ENCODE assay signal across 10 cellular contexts in the genomic region with DNA sequence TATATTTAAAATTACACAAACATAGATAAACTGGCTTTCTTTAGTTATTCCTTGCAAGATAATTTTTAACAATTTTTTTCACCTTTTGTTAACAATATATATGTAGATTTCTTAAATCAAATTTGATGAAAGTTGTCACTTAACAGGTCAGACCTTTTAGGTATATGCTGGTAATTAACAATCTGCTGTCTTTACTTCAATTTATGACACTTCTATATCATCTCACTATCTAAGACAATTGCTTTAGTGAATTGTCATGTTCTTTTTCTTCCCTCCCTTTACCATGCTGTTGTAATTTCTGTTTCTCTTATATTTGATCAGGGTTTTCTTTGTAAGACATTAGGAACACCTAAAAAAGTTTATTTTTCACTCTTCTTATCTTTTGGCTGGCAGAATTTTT. TPM values are rescaled to one million over a fixed set of nuclear protein-coding genes. Genes with fewer than 3 reads are reported as not detected.
A peak's percentile ranks its signal among the peaks of the same experiment; 100 is the strongest.
DNase-seq lines count a peak whose midpoint lies in the region; FAIRE-seq and TF ChIP-seq lines count a peak whose summit lies in the region.
"Had no signal": no experiment of that assay in that cellular context is flagged by ENCODE, and none has a peak within 500 bp of the region (broad histone marks: within the 10 kb centered on the region; RNA-seq: fewer than 3 reads in every experiment).

No MANE protein-coding gene starts in this region.

- DNase-seq in activated naive CD4-positive, alpha-beta T cell treated with anti-CD3 and anti-CD28 coated beads for 36 hours, result no peak
- no peak for DNase-seq in activated naive CD4-positive, alpha-beta T cell (lab: John Stamatoyannopoulos, UW)
- DNase-seq in activated T-helper 2 cell treated with anti-CD3 and anti-CD28 coated beads, Interferon-gamma antibody, Interleukin-2, Interleukin-4, amounts not matched to agents 10 μg/mL and 5 μg/mL and 100 μg/mL, durations not matched to agents 14 hours and 24 hours and 36 hours (ENCODE audit: low spot score), result no peak
- DNase-seq in keratinocyte (ENCODE audit: low read depth, low spot score) (no peak), tibial nerve (ENCODE audit: low spot score in 2 of 2) (no peak), DMS79 treated with DMSO at 0.1 percent for 48 hours (lab: John Stamatoyannopoulos, UW) (no peak), ureter (ENCODE audit: low spot score) (no peak), DMS153 (lab: John Stamatoyannopoulos, UW) (no peak)
- DNase-seq: NCI-H510A treated with DMSO at 0.1 percent for 48 hours; stimulated activated CD4-positive, alpha-beta T cell treated with anti-CD3 and anti-CD28 coated beads, Interleukin-2, amount 100 ng/mL, for 48 hours had no signal

- H3K4me3 Mint-ChIP-seq in activated naive CD4-positive, alpha-beta T cell treated with anti-CD3 and anti-CD28 coated beads for 36 hours, result peak overlapping the region; percentile 91
- H3K4me3 Mint-ChIP-seq in activated T-helper 2 cell treated with anti-CD3 and anti-CD28 coated beads, Interferon-gamma antibody, Interleukin-2, Interleukin-4, amounts not matched to agents 10 μg/mL and 5 μg/mL and 100 μg/mL, durations not matched to agents 14 hours and 24 hours and 36 hours (ENCODE audit: low read depth), result peak overlapping the region; percentile 88

- H3K27me3 ChIP-seq in keratinocyte (ENCODE audit: control insufficient read depth, extremely low read depth, insufficient read depth, low read length) (no peaks in the 10 kb centered on the region), tibial nerve (no peaks in the 10 kb centered on the region)

- peaks cover 2 to 27% of the 10 kb centered on the region in 2 experiments for H3K36me3 ChIP-seq in keratinocyte (ENCODE audit: control insufficient read depth in 2 of 2, extremely low read depth in 1 of 2, insufficient read depth in 2 of 2, low read length in 2 of 2)
- H3K36me3 ChIP-seq in tibial nerve, result peaks cover 0 to 20% (median 0%) of the 10 kb centered on the region in 3 donors

- peak overlapping the region; percentile 99 for H3K27ac Mint-ChIP-seq in activated naive CD4-positive, alpha-beta T cell treated with anti-CD3 and anti-CD28 coated beads for 36 hours
- peak overlapping the region; percentile 97 for H3K27ac Mint-ChIP-seq in activated T-helper 2 cell treated with anti-CD3 and anti-CD28 coated beads, Interferon-gamma antibody, Interleukin-2, Interleukin-4, amounts not matched to agents 10 μg/mL and 5 μg/mL and 100 μg/mL, durations not matched to agents 14 hours and 24 hours and 36 hours

- peaks cover 57% of the 10 kb centered on the region for H3K79me2 ChIP-seq in keratinocyte (ENCODE audit: control insufficient read depth, insufficient read depth, low read length)

- no peaks in the 10 kb centered on the region for H4K20me1 ChIP-seq in keratinocyte (ENCODE audit: control insufficient read depth, extremely low read depth, insufficient read depth, low read length)

- intact Hi-C loops in activated naive CD4-positive, alpha-beta T cell treated with anti-CD3 and anti-CD28 coated beads for 36 hours (cut with micrococcal nuclease), result loop anchor here (5.0 to 10.0 kb wide), 6 partner anchors 1086 to 1877 kb away; a partner anchor contains a TSS
- intact Hi-C loops in activated T-helper 2 cell treated with anti-CD3 and anti-CD28 coated beads, Interferon-gamma antibody, Interleukin-2, Interleukin-4, amounts not matched to agents 10 μg/mL and 5 μg/mL and 100 μg/mL, durations not matched to agents 14 hours and 24 hours and 36 hours (cut with micrococcal nuclease), result loop anchor here (1.0 to 5.0 kb wide), 3 partner anchors 35 to 1251 kb away; a partner anchor contains a TSS

- no peak overlapping the region for H2AFZ ChIP-seq in keratinocyte (ENCODE audit: control insufficient read depth, low read length)

- H3K4me1 ChIP-seq in keratinocyte (ENCODE audit: control insufficient read depth, extremely low read depth, insufficient read depth, low read length) (peaks cover 42% of the 10 kb centered on the region), tibial nerve (peaks cover 0 to 79% (median 33%) of the 10 kb centered on the region in 4 donors)

- no peak for TF ChIP-seq POLR2A in tibial nerve (IDR thresholded peaks at IDR 0.05)

- peak overlapping the region; percentile 93 for H3K9ac ChIP-seq in keratinocyte (ENCODE audit: control insufficient read depth, extremely low read depth, insufficient read depth, low read length)

- H3K9me3 ChIP-seq in keratinocyte (ENCODE audit: control insufficient read depth, low read depth, low read length) (peaks cover 2% of the 10 kb centered on the region), tibial nerve (no peaks in the 10 kb centered on the region)

- FAIRE-seq in keratinocyte (lab: Jason Lieb, UNC), result no peak

- CTCF ChIA-PET in activated naive CD4-positive, alpha-beta T cell treated with anti-CD3 and anti-CD28 coated beads for 36 hours (lab: Charles Lee), result no interaction called here

- peaks cover 36% of the 10 kb centered on the region for H3K4me1 Mint-ChIP-seq in activated naive CD4-positive, alpha-beta T cell treated with anti-CD3 and anti-CD28 coated beads for 36 hours (ENCODE audit: low read depth)
- peaks cover 62% of the 10 kb centered on the region for H3K4me1 Mint-ChIP-seq in activated T-helper 2 cell treated with anti-CD3 and anti-CD28 coated beads, Interferon-gamma antibody, Interleukin-2, Interleukin-4, amounts not matched to agents 10 μg/mL and 5 μg/mL and 100 μg/mL, durations not matched to agents 14 hours and 24 hours and 36 hours (ENCODE audit: low read depth)

- TF ChIP-seq EP300 in tibial nerve (IDR thresholded peaks at IDR 0.05), result no peak

- TF ChIP-seq CTCF in keratinocyte (optimal IDR thresholded peaks at IDR 0.05 in 1 of 3, IDR thresholded peaks at IDR 0.05 in 1 of 3, conservative IDR thresholded peaks at IDR 0.05 in 1 of 3; ENCODE audit: extremely low read depth in 1 of 3, insufficient read depth in 2 of 3, low read length in 3 of 3) (no peak), tibial nerve (IDR thresholded peaks at IDR 0.05) (no peak)

- dilution Hi-C loops in keratinocyte (cut with MboI; ENCODE audit: extremely low pct_ligation_motif_present, low sequenced_read_pairs), result no loop called here

- H3K4me2 ChIP-seq in keratinocyte (ENCODE audit: control insufficient read depth, extremely low read depth, insufficient read depth, low read depth, low read length), result peak overlapping the region; percentile 92

- peaks cover 70% of the 10 kb centered on the region for H3K36me3 Mint-ChIP-seq in activated naive CD4-positive, alpha-beta T cell treated with anti-CD3 and anti-CD28 coated beads for 36 hours (ENCODE audit: low read depth)
- peaks cover 82% of the 10 kb centered on the region for H3K36me3 Mint-ChIP-seq in activated T-helper 2 cell treated with anti-CD3 and anti-CD28 coated beads, Interferon-gamma antibody, Interleukin-2, Interleukin-4, amounts not matched to agents 10 μg/mL and 5 μg/mL and 100 μg/mL, durations not matched to agents 14 hours and 24 hours and 36 hours (ENCODE audit: low read depth)

- no peaks in the 10 kb centered on the region for H3K27me3 Mint-ChIP-seq in activated naive CD4-positive, alpha-beta T cell treated with anti-CD3 and anti-CD28 coated beads for 36 hours (ENCODE audit: low read depth)
- no peaks in the 10 kb centered on the region for H3K27me3 Mint-ChIP-seq in activated T-helper 2 cell treated with anti-CD3 and anti-CD28 coated beads, Interferon-gamma antibody, Interleukin-2, Interleukin-4, amounts not matched to agents 10 μg/mL and 5 μg/mL and 100 μg/mL, durations not matched to agents 14 hours and 24 hours and 36 hours (ENCODE audit: low read depth)

- H3K9me1 ChIP-seq in keratinocyte (ENCODE audit: control insufficient read depth, extremely low read depth, insufficient read depth, low read length), result no peaks in the 10 kb centered on the region

- H3K4me3 ChIP-seq in keratinocyte (ENCODE audit: control insufficient read depth in 2 of 3, extremely low read depth in 1 of 3, insufficient read depth in 2 of 3, low read depth in 1 of 3, low read length in 3 of 3), result peak overlapping the region; percentile 61 to 89 (median 88)
- peak overlapping the region; percentile 45 to 62 (median 52) for H3K4me3 ChIP-seq in tibial nerve

- H3K9me3 Mint-ChIP-seq in activated naive CD4-positive, alpha-beta T cell treated with anti-CD3 and anti-CD28 coated beads for 36 hours, result no peaks in the 10 kb centered on the region
- no peaks in the 10 kb centered on the region for H3K9me3 Mint-ChIP-seq in activated T-helper 2 cell treated with anti-CD3 and anti-CD28 coated beads, Interferon-gamma antibody, Interleukin-2, Interleukin-4, amounts not matched to agents 10 μg/mL and 5 μg/mL and 100 μg/mL, durations not matched to agents 14 hours and 24 hours and 36 hours

- H3K27ac ChIP-seq in keratinocyte (ENCODE audit: control insufficient read depth, insufficient read depth, low read length) (peak overlapping the region; percentile 96), tibial nerve (peak overlapping the region; percentile 78 to 98 (median 90))

RNA-seq across cellular contexts. Expression of a gene that starts 2.0 kb away (rescaled TPM):
- 100 to 1,000 TPM; 287 to 288 TPM for total RNA-seq in activated naive CD4-positive, alpha-beta T cell treated with anti-CD3 and anti-CD28 coated beads for 36 hours
- total RNA-seq in activated T-helper 2 cell treated with anti-CD3 and anti-CD28 coated beads, Interferon-gamma antibody, Interleukin-2, Interleukin-4, amounts not matched to agents 10 μg/mL and 5 μg/mL and 100 μg/mL, durations not matched to agents 14 hours and 24 hours and 36 hours, result 108 and 113 TPM in 2 replicates
- 118 to 193 TPM (median 145 TPM) in 3 replicates for polyA plus RNA-seq in keratinocyte
- 116 TPM for polyA plus RNA-seq in keratinocyte (2011; ENCODE audit: low read depth)
- polyA plus RNA-seq in keratinocyte (2011; cell fraction: cytosol; rRNA removed), result 88.8 and 155 TPM in 2 replicates
- polyA plus RNA-seq in keratinocyte (2011; cell fraction: nucleus; rRNA removed), result 155 and 191 TPM in 2 replicates
- polyA plus RNA-seq in keratinocyte (2012; ENCODE audit: low replicate concordance), result 69.6 and 121 TPM in 2 replicates
- 42.0 to 91.5 TPM (median 56.9 TPM) in 3 replicates for polyA minus RNA-seq in keratinocyte
- polyA minus RNA-seq in keratinocyte (2011; cell fraction: cytosol; rRNA and poly(A)+ RNA removed), result 53.3 TPM
- 56.6 and 94.6 TPM in 2 replicates for polyA minus RNA-seq in keratinocyte (2011; cell fraction: nucleus; rRNA and poly(A)+ RNA removed)
- total RNA-seq in tibial nerve (100 to 1,000 TPM in 3 of 4 donors, 10 to 100 TPM in 1; 63.2 to 121 (median 108) TPM), ureter (93.0 TPM)
